8 cellular contexts compared by ENCODE assay signal in genomic region chr16:3881499-3881995, GRCh38. TPM values are rescaled to one million over a fixed set of nuclear protein-coding genes. Genes with fewer than 3 reads are reported as not detected.
DNase-seq lines count a peak whose midpoint lies in the region; ATAC-seq and TF ChIP-seq lines count a peak whose summit lies in the region.

No MANE protein-coding gene starts in this region.

- ATAC-seq in mucosa of descending colon: no peak
- ATAC-seq in upper lobe of right lung: no peak
- no peak for ATAC-seq in HG03354 (IDR thresholded peaks at IDR 0.05; ENCODE audit: poor library complexity, severe bottlenecking, unreplicated experiment)

- H3K9me3 ChIP-seq in breast epithelium (no peaks in the 10 kb centered on the region), mucosa of descending colon (no peaks in the 10 kb centered on the region), upper lobe of right lung (no peaks in the 10 kb centered on the region)

- intact Hi-C loops in breast epithelium (cut with DNase I; ENCODE audit: low total_unique reads): no loop called here
- intact Hi-C loops in mucosa of descending colon (cut with DNase I, micrococcal nuclease): no loop called here
- intact Hi-C loops in upper lobe of right lung (cut with DNase I): no loop called here

- H3K27ac ChIP-seq in breast epithelium (peak overlapping the region in 1 of 2 donors; percentile 90), upper lobe of right lung (no peak overlapping the region)

- peak; percentile 6 for DNase-seq in stimulated activated CD4-positive, alpha-beta T cell treated with anti-CD3 and anti-CD28 coated beads, Interleukin-12 subunit alpha, Interleukin-12 subunit beta, amount 100 ng/mL, for 4 hours
- no peak for DNase-seq in stimulated activated CD4-positive, alpha-beta T cell treated with anti-CD3 and anti-CD28 coated beads, Interleukin-4, amount 100 ng/mL, for 24 hours
- DNase-seq in breast epithelium (ENCODE audit: low spot score in 2 of 2): peak in 1 of 2 donors; percentile 35
- peak in 2 of 3 donors; percentile 44 to 59 for DNase-seq in mucosa of descending colon
- no peak for DNase-seq in upper lobe of right lung
- no peak for DNase-seq in NCI-H748 (lab: John Stamatoyannopoulos, UW; ENCODE audit: unreplicated experiment)
- no peak for DNase-seq in germinal center (ENCODE audit: low spot score)

- TF ChIP-seq CTCF in breast epithelium (IDR thresholded peaks at IDR 0.05) (no peak), mucosa of descending colon (IDR thresholded peaks at IDR 0.05) (no peak), upper lobe of right lung (IDR thresholded peaks at IDR 0.05) (no peak)

- H3K27me3 ChIP-seq in breast epithelium: no peaks in the 10 kb centered on the region
- H3K27me3 ChIP-seq in upper lobe of right lung: no peaks in the 10 kb centered on the region

- H3K4me3 ChIP-seq in breast epithelium: peak overlapping the region; percentile 83 to 86 (median 84)
- H3K4me3 ChIP-seq in mucosa of descending colon: no peak overlapping the region
- peak overlapping the region; percentile 63 for H3K4me3 ChIP-seq in upper lobe of right lung

- no peaks in the 10 kb centered on the region for H3K36me3 ChIP-seq in breast epithelium
- no peaks in the 10 kb centered on the region for H3K36me3 ChIP-seq in mucosa of descending colon (ENCODE audit: low read depth)
- H3K36me3 ChIP-seq in upper lobe of right lung: no peaks in the 10 kb centered on the region

- no peak for TF ChIP-seq POLR2A in breast epithelium (IDR thresholded peaks at IDR 0.05)

- H3K4me1 ChIP-seq in breast epithelium (peaks cover 3 to 15% of the 10 kb centered on the region in 2 donors), mucosa of descending colon (ENCODE audit: low read depth) (peaks cover 16% of the 10 kb centered on the region), upper lobe of right lung (peaks cover 28% of the 10 kb centered on the region)

RNA-seq across cellular contexts. Expression of gene CREBBP, which starts 1.0 kb away (rescaled TPM):
- total RNA-seq in breast epithelium: 10 to 100 TPM; 61.6 to 82.6 (median 69.5) TPM
- total RNA-seq in mucosa of descending colon: 100 to 1,000 TPM in 1 of 3 donors, 10 to 100 TPM in 2; 57.9 to 107 (median 81.6) TPM
- total RNA-seq in upper lobe of right lung: 72.8 TPM

Comparison
In these comparisons a context has a peak if more than half of its experiments do, and no peak if none do; other contexts are left out.
1. DNase-seq: peak in stimulated activated CD4-positive, alpha-beta T cell treated with anti-CD3 and anti-CD28 coated beads, Interleukin-12 subunit alpha, Interleukin-12 subunit beta, amount 100 ng/mL, for 4 hours (single experiment) and mucosa of descending colon (2 of 3); none in stimulated activated CD4-positive, alpha-beta T cell treated with anti-CD3 and anti-CD28 coated beads, Interleukin-4, amount 100 ng/mL, for 24 hours (single experiment), upper lobe of right lung (single experiment), NCI-H748 (single experiment) and germinal center (single experiment).